Comparison of ENCODE assay signal across 20 cellular contexts in the genomic region with DNA sequence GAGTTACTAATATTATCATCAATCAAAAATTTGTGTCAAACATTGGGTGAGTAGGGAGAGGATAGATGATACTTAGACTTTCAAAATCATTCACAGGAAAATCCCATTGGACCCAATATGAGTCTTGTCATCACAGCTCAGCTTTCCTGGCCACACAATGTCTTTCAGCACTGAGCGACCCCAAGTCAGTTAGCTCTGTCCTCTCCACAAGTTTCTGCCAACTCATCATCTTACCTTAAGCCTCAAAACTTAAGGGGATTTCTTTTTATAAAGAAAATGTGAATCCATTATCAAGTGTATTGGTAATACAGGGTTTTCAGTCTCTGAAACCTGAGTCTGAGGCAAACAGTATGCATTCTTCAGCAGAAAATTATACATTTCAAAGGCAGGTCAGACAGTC. TPM values are rescaled to one million over a fixed set of nuclear protein-coding genes. Genes with fewer than 3 reads are reported as not detected.
A peak's percentile ranks its signal among the peaks of the same experiment; 100 is the strongest.
DNase-seq lines count a peak whose midpoint lies in the region; ATAC-seq and TF ChIP-seq lines count a peak whose summit lies in the region.
"Had no signal": no experiment of that assay in that cellular context is flagged by ENCODE, and none has a peak within 500 bp of the region (broad histone marks: within the 10 kb centered on the region; RNA-seq: fewer than 3 reads in every experiment).

No MANE protein-coding gene starts in this region.

- DNase-seq in activated CD4-positive, alpha-beta T cell treated with anti-CD3 and anti-CD28 coated beads, Interleukin-2, amount 10 ng/mL, durations not matched to agents 24 days and 14 days: no peak
- DNase-seq in activated CD4-positive, alpha-beta T cell treated with anti-CD3 and anti-CD28 coated beads for 4 hours: no peak
- DNase-seq in natural killer cell treated with Interleukin-12 subunit alpha and Interleukin-12 subunit beta and Interleukin-15 and Interleukin-18, amount 100 ng/mL, for 72 hours (ENCODE audit: low spot score): no peak
- DNase-seq in natural killer cell: no peak
- no peak for DNase-seq in RWPE2 (ENCODE audit: low spot score)
- no peak for DNase-seq in nephron progenitor cell
- DNase-seq in GM13977 (ENCODE audit: low spot score): no peak
- DNase-seq: Calu3; CD8-positive, alpha-beta memory T cell; DMS153; NCI-H1105; NCI-H146; NCI-H2029; NCI-H2227 treated with DMSO at 0.1 percent for 48 hours; NCI-H510A; Peyer's patch had no signal

- peaks cover 22% of the 10 kb centered on the region for H3K4me1 ChIP-seq in RWPE2 (ENCODE audit: insufficient read depth, poor library complexity, severe bottlenecking)
- H3K4me1 ChIP-seq: Peyer's patch, SJSA1 had no signal

- H3K36me3 ChIP-seq in RWPE2 (ENCODE audit: low read depth): 0 out of 2 replicates have a peak, but pooled peaks cover 2% of the 10 kb centered on the region
- H3K36me3 ChIP-seq: SJSA1 had no signal

- in situ Hi-C loops in GM13977 (cut with MboI; ENCODE audit: low pct_unique_long_range_greater_than_20kb, low sequenced_read_pairs, unreplicated experiment): no loop called here

- no peak for ATAC-seq in natural killer cell treated with Interleukin-12 subunit alpha and Interleukin-12 subunit beta and Interleukin-15 and Interleukin-18, amount 100 ng/mL, for 72 hours
- ATAC-seq in natural killer cell: no peak
- no peak for ATAC-seq in RWPE2 (ENCODE audit: low read depth)
- ATAC-seq in HG02840 (IDR thresholded peaks at IDR 0.05; ENCODE audit: low FRiP score, unreplicated experiment): no peak

- peak overlapping the region; percentile 52 for H3K27ac ChIP-seq in RWPE2 (ENCODE audit: poor library complexity, severe bottlenecking)
- H3K27ac ChIP-seq: C4-2B, KMS-11, Peyer's patch, SJSA1 had no signal

- H3K27me3 ChIP-seq in RWPE2 (ENCODE audit: insufficient read depth, poor library complexity, severe bottlenecking): no peaks in the 10 kb centered on the region
- H3K27me3 ChIP-seq: Peyer's patch, SJSA1 had no signal

- TF ChIP-seq CTCF in natural killer cell (IDR thresholded peaks at IDR 0.05) (no peak), RWPE2 (IDR thresholded peaks at IDR 0.05; ENCODE audit: poor library complexity, severe bottlenecking) (no peak), nephron progenitor cell (IDR thresholded peaks at IDR 0.05) (no peak), GM13977 (IDR thresholded peaks at IDR 0.05; ENCODE audit: extremely low read depth, insufficient read depth, missing control alignments) (no peak)

- no peaks in the 10 kb centered on the region for H3K9me3 Mint-ChIP-seq in activated CD4-positive, alpha-beta T cell treated with anti-CD3 and anti-CD28 coated beads, Interleukin-2, amount 10 ng/mL, durations not matched to agents 24 days and 14 days
- H3K9me3 Mint-ChIP-seq in natural killer cell treated with Interleukin-12 subunit alpha and Interleukin-12 subunit beta and Interleukin-15 and Interleukin-18, amount 100 ng/mL, for 72 hours: no peaks in the 10 kb centered on the region
- no peaks in the 10 kb centered on the region for H3K9me3 Mint-ChIP-seq in natural killer cell
- no peaks in the 10 kb centered on the region for H3K9me3 Mint-ChIP-seq in nephron progenitor cell
- H3K9me3 Mint-ChIP-seq: CD8-positive, alpha-beta memory T cell had no signal

- peak overlapping the region; percentile 52 for H3K27ac Mint-ChIP-seq in activated CD4-positive, alpha-beta T cell treated with anti-CD3 and anti-CD28 coated beads, Interleukin-2, amount 10 ng/mL, durations not matched to agents 24 days and 14 days
- peak overlapping the region; percentile 90 to 93 for H3K27ac Mint-ChIP-seq in natural killer cell treated with Interleukin-12 subunit alpha and Interleukin-12 subunit beta and Interleukin-15 and Interleukin-18, amount 100 ng/mL, for 72 hours
- H3K27ac Mint-ChIP-seq in natural killer cell (no peak overlapping the region), nephron progenitor cell (peak overlapping the region; percentile 8)

- H3K4me1 Mint-ChIP-seq in activated CD4-positive, alpha-beta T cell treated with anti-CD3 and anti-CD28 coated beads, Interleukin-2, amount 10 ng/mL, durations not matched to agents 24 days and 14 days: peaks cover 39% of the 10 kb centered on the region
- peaks cover 43 to 55% of the 10 kb centered on the region in 2 donors for H3K4me1 Mint-ChIP-seq in natural killer cell treated with Interleukin-12 subunit alpha and Interleukin-12 subunit beta and Interleukin-15 and Interleukin-18, amount 100 ng/mL, for 72 hours (ENCODE audit: low read depth in 2 of 2)
- H3K4me1 Mint-ChIP-seq in natural killer cell: peaks cover 28 to 33% of the 10 kb centered on the region in 2 donors
- peaks cover 3% of the 10 kb centered on the region for H3K4me1 Mint-ChIP-seq in nephron progenitor cell

- intact Hi-C loops in activated CD4-positive, alpha-beta T cell treated with anti-CD3 and anti-CD28 coated beads, Interleukin-2, amount 10 ng/mL, durations not matched to agents 24 days and 14 days (cut with micrococcal nuclease): no loop called here
- intact Hi-C loops in natural killer cell (cut with micrococcal nuclease): no loop called here

- no peak overlapping the region for H3K4me3 Mint-ChIP-seq in activated CD4-positive, alpha-beta T cell treated with anti-CD3 and anti-CD28 coated beads, Interleukin-2, amount 10 ng/mL, durations not matched to agents 24 days and 14 days
- no peak overlapping the region for H3K4me3 Mint-ChIP-seq in natural killer cell treated with Interleukin-12 subunit alpha and Interleukin-12 subunit beta and Interleukin-15 and Interleukin-18, amount 100 ng/mL, for 72 hours
- H3K4me3 Mint-ChIP-seq in natural killer cell: no peak overlapping the region
- no peak overlapping the region for H3K4me3 Mint-ChIP-seq in nephron progenitor cell
- H3K4me3 Mint-ChIP-seq: CD8-positive, alpha-beta memory T cell had no signal

- H3K27me3 Mint-ChIP-seq in activated CD4-positive, alpha-beta T cell treated with anti-CD3 and anti-CD28 coated beads, Interleukin-2, amount 10 ng/mL, durations not matched to agents 24 days and 14 days: no peaks in the 10 kb centered on the region
- H3K27me3 Mint-ChIP-seq in natural killer cell treated with Interleukin-12 subunit alpha and Interleukin-12 subunit beta and Interleukin-15 and Interleukin-18, amount 100 ng/mL, for 72 hours: no peaks in the 10 kb centered on the region
- H3K27me3 Mint-ChIP-seq in natural killer cell (ENCODE audit: low read depth in 2 of 2) (no peaks in the 10 kb centered on the region), nephron progenitor cell (ENCODE audit: low read depth, poor library complexity) (no peaks in the 10 kb centered on the region)
- H3K27me3 Mint-ChIP-seq: CD8-positive, alpha-beta memory T cell had no signal

- no peaks in the 10 kb centered on the region for H3K9me3 ChIP-seq in RWPE2 (ENCODE audit: severe bottlenecking)
- H3K9me3 ChIP-seq: Peyer's patch, SJSA1 had no signal

- no peak overlapping the region for H3K4me3 ChIP-seq in RWPE2 (ENCODE audit: severe bottlenecking)
- H3K4me3 ChIP-seq: Peyer's patch, SJSA1 had no signal

- H3K36me3 Mint-ChIP-seq in activated CD4-positive, alpha-beta T cell treated with anti-CD3 and anti-CD28 coated beads, Interleukin-2, amount 10 ng/mL, durations not matched to agents 24 days and 14 days (ENCODE audit: low read depth): peaks cover 28% of the 10 kb centered on the region
- H3K36me3 Mint-ChIP-seq in natural killer cell treated with Interleukin-12 subunit alpha and Interleukin-12 subunit beta and Interleukin-15 and Interleukin-18, amount 100 ng/mL, for 72 hours: peaks cover 6% of the 10 kb centered on the region
- H3K36me3 Mint-ChIP-seq in natural killer cell (peaks cover 7% of the 10 kb centered on the region), nephron progenitor cell (ENCODE audit: low read depth) (peaks cover 25% of the 10 kb centered on the region)

RNA-seq across cellular contexts. Expression of gene SUMF1, which starts 55.8 kb away (rescaled TPM):
- total RNA-seq in activated CD4-positive, alpha-beta T cell treated with anti-CD3 and anti-CD28 coated beads, Interleukin-2, amount 10 ng/mL, durations not matched to agents 24 days and 14 days: 6.7 and 7.4 TPM in 2 replicates
- total RNA-seq in natural killer cell treated with Interleukin-12 subunit alpha and Interleukin-12 subunit beta and Interleukin-15 and Interleukin-18, amount 100 ng/mL, for 72 hours: 10 to 100 TPM; 13.6 to 13.7 TPM
- total RNA-seq in natural killer cell: 10 to 100 TPM; 16.3 to 19.8 (median 19.3) TPM

Comparison
In these comparisons a context has a peak if more than half of its experiments do, and no peak if none do; other contexts are left out.
1. H3K27ac Mint-ChIP-seq: peak in activated CD4-positive, alpha-beta T cell treated with anti-CD3 and anti-CD28 coated beads, Interleukin-2, amount 10 ng/mL, durations not matched to agents 24 days and 14 days (single experiment), natural killer cell treated with Interleukin-12 subunit alpha and Interleukin-12 subunit beta and Interleukin-15 and Interleukin-18, amount 100 ng/mL, for 72 hours (2 of 2) and nephron progenitor cell (single experiment); none in natural killer cell (0 of 2).